Comparison of ENCODE assay signal across 14 cellular contexts in genomic region chr11:100232006-100232405, GRCh38.
DNase-seq lines count a peak whose midpoint lies in the region; TF ChIP-seq lines count a peak whose summit lies in the region.
"Had no signal": no experiment of that assay in that cellular context is flagged by ENCODE, and none has a peak within 500 bp of the region (broad histone marks: within the 10 kb centered on the region; RNA-seq: fewer than 3 reads in every experiment).

No MANE protein-coding gene starts in this region.

- no peaks in the 10 kb centered on the region for H3K36me3 ChIP-seq in HAP-1 (replicated peaks)

- H3K4me1 Mint-ChIP-seq in nephron (no peaks in the 10 kb centered on the region), type B pancreatic cell (ENCODE audit: unreplicated experiment) (no peaks in the 10 kb centered on the region)
- H3K4me1 Mint-ChIP-seq: CD4-positive, alpha-beta memory T cell had no signal

- no peaks in the 10 kb centered on the region for H3K9me3 ChIP-seq in HAP-1

- TF ChIP-seq CTCF in nephron (IDR thresholded peaks at IDR 0.05; ENCODE audit: unreplicated experiment in 3 of 3) (no peak), type B pancreatic cell (conservative IDR thresholded peaks at IDR 0.05) (no peak)

- H3K27ac Mint-ChIP-seq in nephron (peak overlapping the region in 2 of 3 experiments; percentile 25 to 73), type B pancreatic cell (no peak overlapping the region)
- H3K27ac Mint-ChIP-seq: CD4-positive, alpha-beta memory T cell had no signal

- DNase-seq in NCI-H460 (ENCODE audit: extremely low read depth, low read depth), result peak; percentile 26
- peak; percentile 78 for DNase-seq in kidney glomerular epithelial cell (lab: John Stamatoyannopoulos, UW)
- no peak for DNase-seq in type B pancreatic cell (ENCODE audit: extremely low spot score, unreplicated experiment)
- no peak for DNase-seq in HAP-1 (ENCODE audit: low spot score in 2 of 2)
- DNase-seq in NCI-H146 treated with DMSO at 0.1 percent for 48 hours (lab: John Stamatoyannopoulos, UW; ENCODE audit: unreplicated experiment), result no peak
- DNase-seq: AML-193; Calu3; CD4-positive, alpha-beta memory T cell; DMS79 treated with DMSO at 0.1 percent for 48 hours; GF-D8; IMR-90 had no signal

- no peaks in the 10 kb centered on the region for H3K27me3 ChIP-seq in HAP-1 (ENCODE audit: low read depth)

- H3K36me3 Mint-ChIP-seq in nephron (ENCODE audit: low read depth) (peaks cover 3% of the 10 kb centered on the region), type B pancreatic cell (no peaks in the 10 kb centered on the region)
- H3K36me3 Mint-ChIP-seq: CD4-positive, alpha-beta memory T cell had no signal

- in situ Hi-C loops in HAP-1 (cut with MboI; ENCODE audit: low sequenced_read_pairs), result no loop called here

- H3K9me3 Mint-ChIP-seq in nephron (peaks cover 16% of the 10 kb centered on the region), type B pancreatic cell (peaks cover 5% of the 10 kb centered on the region)

- H3K4me3 Mint-ChIP-seq in nephron (no peak overlapping the region), type B pancreatic cell (no peak overlapping the region)
- H3K4me3 Mint-ChIP-seq: CD4-positive, alpha-beta memory T cell had no signal

- H3K27me3 Mint-ChIP-seq in nephron (ENCODE audit: low read depth) (peaks cover 3% of the 10 kb centered on the region), type B pancreatic cell (peaks cover 12% of the 10 kb centered on the region)
- H3K27me3 Mint-ChIP-seq: CD4-positive, alpha-beta memory T cell had no signal

- no peak overlapping the region for H3K4me3 ChIP-seq in HAP-1
- H3K4me3 ChIP-seq: GM12878, K562 had no signal

- no peaks in the 10 kb centered on the region for H3K4me1 ChIP-seq in HAP-1

Comparison
In these comparisons a context has a peak if more than half of its experiments do, and no peak if none do; other contexts are left out.
1. DNase-seq: peak in NCI-H460 (single experiment) and kidney glomerular epithelial cell (single experiment); none in type B pancreatic cell (single experiment), HAP-1 (0 of 2) and NCI-H146 treated with DMSO at 0.1 percent for 48 hours (single experiment).